ENCODE assay signal across 8 cellular contexts in the genomic region with DNA sequence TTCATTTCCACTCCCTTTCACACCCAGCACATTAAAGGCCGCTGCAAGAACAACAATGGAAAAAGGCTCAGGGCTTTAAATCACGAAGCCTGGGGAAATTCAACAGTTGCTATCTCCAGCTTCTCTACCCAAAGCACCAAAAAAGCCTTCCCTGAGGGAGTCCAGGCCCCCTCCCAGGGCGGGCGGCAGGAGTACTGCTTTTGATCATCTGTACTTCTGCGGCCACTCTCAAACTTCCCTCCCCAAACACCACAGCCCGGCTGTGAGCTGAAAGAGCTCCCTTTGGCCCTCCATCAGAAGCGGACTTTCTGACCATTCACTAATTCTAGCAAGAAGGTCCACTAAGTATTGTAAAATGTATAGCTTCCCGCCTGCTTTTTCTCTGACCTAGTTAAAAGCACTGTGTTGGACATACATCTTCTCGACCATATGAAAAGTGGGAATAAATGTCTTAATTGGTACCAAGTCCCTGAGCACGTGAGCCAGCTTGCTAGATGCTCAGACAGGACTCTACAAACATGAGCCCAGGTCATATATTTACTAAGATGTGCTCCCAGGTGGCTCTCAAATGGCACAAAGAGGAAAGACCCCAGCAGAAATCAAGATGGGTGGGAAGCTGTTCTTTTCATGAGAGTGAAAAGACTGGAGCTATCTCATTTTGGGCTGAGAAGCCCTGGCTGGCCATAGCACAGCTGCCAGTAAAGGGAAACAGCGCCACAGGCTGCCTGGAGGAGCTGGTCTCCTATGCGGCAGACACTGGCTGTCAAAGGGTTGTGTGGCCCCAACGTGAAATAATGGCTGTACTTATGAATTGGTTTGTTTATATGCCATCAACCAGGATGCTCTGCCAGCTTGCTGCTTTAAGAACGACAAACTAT. TPM values are rescaled to one million over a fixed set of nuclear protein-coding genes. Genes with fewer than 3 reads are reported as not detected.
DNase-seq lines count a peak whose midpoint lies in the region; ATAC-seq and TF ChIP-seq lines count a peak whose summit lies in the region.

No MANE protein-coding gene starts in this region.

- ATAC-seq in GM19043 (IDR thresholded peaks at IDR 0.05; ENCODE audit: low read depth, unreplicated experiment) (peak; percentile 18), HG03135 (IDR thresholded peaks at IDR 0.05; ENCODE audit: unreplicated experiment) (peak; percentile 16), upper lobe of left lung (ENCODE audit: low FRiP score in 2 of 2) (no peak)

- in situ Hi-C loops in mammary epithelial cell (cut with MboI; ENCODE audit: low sequenced_read_pairs in 2 of 2) = no loop called here

- H3K79me2 ChIP-seq in mammary epithelial cell (ENCODE audit: insufficient read depth, low read length) (peaks cover 31% of the 10 kb centered on the region), osteoblast (ENCODE audit: insufficient read depth, low read length) (no peaks in the 10 kb centered on the region)

- H3K9ac ChIP-seq in mammary epithelial cell (ENCODE audit: insufficient read depth, low read length) = no peak overlapping the region

- no peak for DNase-seq in CD8-positive, alpha-beta memory T cell
- DNase-seq in mammary epithelial cell (no peak), upper lobe of left lung (peak in 1 of 2 donors; percentile 20), osteoblast (ENCODE audit: insufficient read length, low spot score, missing footprints) (no peak), progenitor cell of endocrine pancreas (ENCODE audit: low spot score, unreplicated experiment) (no peak)
- DNase-seq in stimulated activated naive CD4-positive, alpha-beta T cell (lab: John Stamatoyannopoulos, UW) = no peak

- H3K4me3 ChIP-seq in CD8-positive, alpha-beta memory T cell (ENCODE audit: low read length) = peak overlapping the region; percentile 42
- no peak overlapping the region for H3K4me3 ChIP-seq in mammary epithelial cell (replicated peaks in 1 of 3; ENCODE audit: insufficient read depth in 1 of 3, low read depth in 2 of 3, low read length in 3 of 3)
- H3K4me3 ChIP-seq in upper lobe of left lung = no peak overlapping the region
- no peak overlapping the region for H3K4me3 ChIP-seq in osteoblast (ENCODE audit: insufficient read depth, low read length)

- H3K9me3 Mint-ChIP-seq in CD8-positive, alpha-beta memory T cell = no peaks in the 10 kb centered on the region
- peaks cover 1% of the 10 kb centered on the region for H3K9me3 Mint-ChIP-seq in progenitor cell of endocrine pancreas (ENCODE audit: low read depth)

- peaks cover 66 to 82% (median 81%) of the 10 kb centered on the region in 3 donors for H3K4me1 Mint-ChIP-seq in CD8-positive, alpha-beta memory T cell
- peaks cover 2% of the 10 kb centered on the region for H3K4me1 Mint-ChIP-seq in progenitor cell of endocrine pancreas (ENCODE audit: low read depth)

- no peaks in the 10 kb centered on the region for H3K27me3 ChIP-seq in CD8-positive, alpha-beta memory T cell (ENCODE audit: insufficient read depth, low read length, poor library complexity, severe bottlenecking)
- H3K27me3 ChIP-seq in mammary epithelial cell (ENCODE audit: insufficient read depth, low read length) (no peaks in the 10 kb centered on the region), upper lobe of left lung (no peaks in the 10 kb centered on the region), osteoblast (ENCODE audit: insufficient read depth, low read length) (no peaks in the 10 kb centered on the region)

- peak overlapping the region; percentile 71 to 86 (median 79) for H3K4me3 Mint-ChIP-seq in CD8-positive, alpha-beta memory T cell
- no peak overlapping the region for H3K4me3 Mint-ChIP-seq in progenitor cell of endocrine pancreas (ENCODE audit: low read depth)

- TF ChIP-seq POLR2A in upper lobe of left lung (IDR thresholded peaks at IDR 0.05) = no peak

- dilution Hi-C loops in mammary epithelial cell (cut with HindIII; ENCODE audit: low sequenced_read_pairs) = loop anchor here (5.0 kb wide), 1 partner anchor 69 kb away; no protein-coding TSS in a partner anchor

- H3K27ac ChIP-seq in CD8-positive, alpha-beta memory T cell (ENCODE audit: low read depth, low read length) = peak overlapping the region; percentile 47
- peak overlapping the region; percentile 29 for H3K27ac ChIP-seq in mammary epithelial cell (ENCODE audit: insufficient read depth, low read depth, low read length)
- peak overlapping the region in 3 of 4 donors; percentile 37 to 77 (median 48) for H3K27ac ChIP-seq in upper lobe of left lung
- no peak overlapping the region for H3K27ac ChIP-seq in osteoblast (ENCODE audit: low read depth, low read length)

- POLR2A ChIA-PET in CD8-positive, alpha-beta memory T cell (lab: Charles Lee) = interaction anchor here (1.5 kb wide), 1 partner anchor 100 kb away, joined by 3 read pairs; the partner anchor contains the start of gene TBC1D7

- no peaks in the 10 kb centered on the region for H3K27me3 Mint-ChIP-seq in CD8-positive, alpha-beta memory T cell
- peaks cover 29% of the 10 kb centered on the region for H3K27me3 Mint-ChIP-seq in progenitor cell of endocrine pancreas

- CTCF ChIA-PET in CD8-positive, alpha-beta memory T cell (lab: Charles Lee) = interaction anchor here (0.6 to 1.8 kb wide), 10 partner anchors 8 to 146 kb away, joined by 3 to 7 read pairs (median 4); partner anchors contain the start of genes SIRT5 and TBC1D7
- CTCF ChIA-PET in mammary epithelial cell (lab: Charles Lee; ENCODE audit: low non-redundant PET) = no interaction called here

- TF ChIP-seq EP300 in upper lobe of left lung (IDR thresholded peaks at IDR 0.05) = no peak

- intact Hi-C loops in mammary epithelial cell (cut with micrococcal nuclease) = no loop called here

- H4K20me1 ChIP-seq in mammary epithelial cell (ENCODE audit: insufficient read depth, low read length) (no peaks in the 10 kb centered on the region), osteoblast (ENCODE audit: insufficient read depth, low read length) (no peaks in the 10 kb centered on the region)

- H3K4me2 ChIP-seq in mammary epithelial cell (ENCODE audit: insufficient read depth, low read depth, low read length) (peak overlapping the region; percentile 55), osteoblast (ENCODE audit: insufficient read depth, low read length) (no peak overlapping the region)

- H3K36me3 Mint-ChIP-seq in CD8-positive, alpha-beta memory T cell = no peaks in the 10 kb centered on the region
- H3K36me3 Mint-ChIP-seq in progenitor cell of endocrine pancreas (ENCODE audit: insufficient read depth) = no peaks in the 10 kb centered on the region

- H3K36me3 ChIP-seq in CD8-positive, alpha-beta memory T cell (ENCODE audit: insufficient read depth, low read length) = no peaks in the 10 kb centered on the region
- H3K36me3 ChIP-seq in mammary epithelial cell (ENCODE audit: insufficient read depth, low read length) (no peaks in the 10 kb centered on the region), upper lobe of left lung (no peaks in the 10 kb centered on the region), osteoblast (ENCODE audit: insufficient read depth, low read length) (no peaks in the 10 kb centered on the region)

- WGBS in mammary epithelial cell (ENCODE audit: low coverage, missing lambda C conversion rate) = 85% methylated on average over 11 of the region's 14 CpGs
- 62 to 70% methylated on average over 14 of the region's 14 CpGs for WGBS in upper lobe of left lung, 2 donors

- peak overlapping the region; percentile 70 for H2AFZ ChIP-seq in mammary epithelial cell (ENCODE audit: low read depth, low read length)
- H2AFZ ChIP-seq in osteoblast (ENCODE audit: low read length) = no peak overlapping the region

- TF ChIP-seq CTCF in mammary epithelial cell (conservative IDR thresholded peaks at IDR 0.05 in 1 of 2, IDR thresholded peaks at IDR 0.05 in 1 of 2; ENCODE audit: extremely low read depth in 1 of 2, insufficient read depth in 1 of 2, low read depth in 1 of 2, low read length in 2 of 2) (no peak), upper lobe of left lung (IDR thresholded peaks at IDR 0.05) (no peak), osteoblast (IDR thresholded peaks at IDR 0.05; ENCODE audit: extremely low read depth, low read depth, low read length) (no peak), progenitor cell of endocrine pancreas (IDR thresholded peaks at IDR 0.05; ENCODE audit: unreplicated experiment) (no peak)

- H3K4me1 ChIP-seq in CD8-positive, alpha-beta memory T cell (ENCODE audit: insufficient read depth, low read length) = peaks cover 60% of the 10 kb centered on the region
- H3K4me1 ChIP-seq in mammary epithelial cell (ENCODE audit: insufficient read depth, low read length) = peaks cover 2% of the 10 kb centered on the region
- H3K4me1 ChIP-seq in upper lobe of left lung = peaks cover 43 to 95% (median 60%) of the 10 kb centered on the region in 4 donors
- peaks cover 4% of the 10 kb centered on the region for H3K4me1 ChIP-seq in osteoblast (ENCODE audit: insufficient read depth, low read length)

- H3K27ac Mint-ChIP-seq in CD8-positive, alpha-beta memory T cell = peak overlapping the region; percentile 93 to 98 (median 94)
- no peak overlapping the region for H3K27ac Mint-ChIP-seq in progenitor cell of endocrine pancreas

- no TSS peak for BruUV-seq in mammary epithelial cell (replicated peaks; lab: Mats Ljungman, UMichigan)

- no peaks in the 10 kb centered on the region for H3K9me3 ChIP-seq in CD8-positive, alpha-beta memory T cell (ENCODE audit: low read length)
- H3K9me3 ChIP-seq in mammary epithelial cell (replicated peaks; ENCODE audit: insufficient read depth, low read length) = no peaks in the 10 kb centered on the region
- no peaks in the 10 kb centered on the region for H3K9me3 ChIP-seq in upper lobe of left lung
- H3K9me3 ChIP-seq in osteoblast (ENCODE audit: low read depth, low read length) = no peaks in the 10 kb centered on the region

RNA-seq across cellular contexts. Expression of gene GFOD1, which starts 58.6 kb away (rescaled TPM):
- 1 to 10 TPM; 8.2 to 8.7 TPM for total RNA-seq in CD8-positive, alpha-beta memory T cell
- polyA plus RNA-seq in CD8-positive, alpha-beta memory T cell = 3.6 TPM
- 10 to 100 TPM; 12.3 to 37.3 TPM for total RNA-seq in mammary epithelial cell
- polyA plus RNA-seq in mammary epithelial cell = 5.3 TPM
- 9.5 TPM for polyA minus RNA-seq in mammary epithelial cell
- 10 to 100 TPM; 22.8 to 37.7 (median 25.8) TPM for total RNA-seq in upper lobe of left lung
- 2.9 and 3.6 TPM in 2 replicates for total RNA-seq in osteoblast
- total RNA-seq in progenitor cell of endocrine pancreas = 0.81 and 0.98 TPM in 2 replicates

Comparison
In these comparisons a context has a peak if more than half of its experiments do, and no peak if none do; other contexts are left out.
1. ATAC-seq: peak in GM19043 (single experiment) and HG03135 (single experiment); none in upper lobe of left lung (0 of 2).